ENCODE assay signal across 1 cellular context in the genomic region with DNA sequence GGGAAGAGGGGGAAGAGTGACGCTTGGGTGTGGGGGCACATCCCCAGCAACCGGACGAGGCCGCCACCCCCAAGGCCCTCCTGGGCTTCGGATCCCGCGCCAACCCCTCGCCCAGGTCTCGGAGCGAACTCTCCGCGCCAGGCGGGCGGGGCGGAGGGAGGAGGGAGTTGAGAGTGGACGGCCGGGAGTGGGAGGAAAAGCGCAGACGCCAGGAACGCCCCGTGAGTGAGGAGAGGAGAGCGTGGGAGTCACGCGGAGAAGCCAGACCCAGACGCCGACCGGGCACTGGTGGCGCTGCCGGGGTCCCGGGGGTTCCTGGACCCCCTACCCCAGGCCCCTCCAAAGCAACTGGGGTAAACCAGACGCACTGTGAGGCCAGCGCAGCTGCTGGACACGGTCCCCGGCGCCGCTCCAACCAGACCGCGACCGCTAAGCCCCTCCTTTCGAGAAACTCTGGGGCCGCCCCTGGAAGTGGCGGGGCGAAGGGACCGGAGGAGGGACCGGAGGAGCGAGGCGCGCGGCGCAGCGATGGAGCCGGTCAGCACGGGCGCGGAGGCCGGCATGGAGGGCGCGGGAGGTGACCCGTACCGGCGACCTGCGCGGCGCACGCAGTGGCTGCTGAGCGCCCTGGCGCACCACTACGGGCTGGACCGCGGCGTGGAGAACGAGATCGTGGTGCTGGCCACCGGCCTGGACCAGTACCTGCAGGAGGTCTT.
TF ChIP-seq lines count a peak whose summit lies in the region.

A gene with protein sequence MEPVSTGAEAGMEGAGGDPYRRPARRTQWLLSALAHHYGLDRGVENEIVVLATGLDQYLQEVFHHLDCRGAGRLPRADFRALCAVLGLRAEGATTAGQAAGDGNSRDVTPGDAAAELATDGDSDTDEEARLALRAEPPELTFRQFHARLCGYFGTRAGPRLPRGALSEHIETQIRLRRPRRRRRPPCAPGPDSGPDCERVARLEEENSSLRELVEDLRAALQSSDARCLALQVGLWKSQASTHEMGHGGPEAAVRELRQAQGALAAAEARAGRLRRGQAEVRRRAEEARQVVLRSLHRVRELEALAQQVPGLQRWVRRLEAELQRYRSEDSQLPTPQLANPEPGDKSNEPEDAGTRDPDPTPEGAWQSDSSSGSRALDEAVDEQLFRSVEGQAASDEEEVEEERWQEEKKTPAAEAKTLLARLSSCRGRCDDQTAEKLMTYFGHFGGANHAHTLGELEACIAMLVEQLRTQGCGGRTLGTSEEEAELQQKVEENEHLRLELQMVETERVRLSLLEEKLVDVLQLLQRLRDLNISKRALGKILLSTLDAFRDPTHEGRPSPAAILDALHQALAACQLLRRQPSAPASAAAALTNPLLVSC (plus strand): TSS at position 204 of the 716 bp plus-strand sequence. CDS start 325 bp downstream, at position 529.

TF ChIP-seq in WTC11, 78 proteins besides CTCF, POLR2A, EP300 and RAD21 (continued from another document):
- TF ChIP-seq, protein P1, sequence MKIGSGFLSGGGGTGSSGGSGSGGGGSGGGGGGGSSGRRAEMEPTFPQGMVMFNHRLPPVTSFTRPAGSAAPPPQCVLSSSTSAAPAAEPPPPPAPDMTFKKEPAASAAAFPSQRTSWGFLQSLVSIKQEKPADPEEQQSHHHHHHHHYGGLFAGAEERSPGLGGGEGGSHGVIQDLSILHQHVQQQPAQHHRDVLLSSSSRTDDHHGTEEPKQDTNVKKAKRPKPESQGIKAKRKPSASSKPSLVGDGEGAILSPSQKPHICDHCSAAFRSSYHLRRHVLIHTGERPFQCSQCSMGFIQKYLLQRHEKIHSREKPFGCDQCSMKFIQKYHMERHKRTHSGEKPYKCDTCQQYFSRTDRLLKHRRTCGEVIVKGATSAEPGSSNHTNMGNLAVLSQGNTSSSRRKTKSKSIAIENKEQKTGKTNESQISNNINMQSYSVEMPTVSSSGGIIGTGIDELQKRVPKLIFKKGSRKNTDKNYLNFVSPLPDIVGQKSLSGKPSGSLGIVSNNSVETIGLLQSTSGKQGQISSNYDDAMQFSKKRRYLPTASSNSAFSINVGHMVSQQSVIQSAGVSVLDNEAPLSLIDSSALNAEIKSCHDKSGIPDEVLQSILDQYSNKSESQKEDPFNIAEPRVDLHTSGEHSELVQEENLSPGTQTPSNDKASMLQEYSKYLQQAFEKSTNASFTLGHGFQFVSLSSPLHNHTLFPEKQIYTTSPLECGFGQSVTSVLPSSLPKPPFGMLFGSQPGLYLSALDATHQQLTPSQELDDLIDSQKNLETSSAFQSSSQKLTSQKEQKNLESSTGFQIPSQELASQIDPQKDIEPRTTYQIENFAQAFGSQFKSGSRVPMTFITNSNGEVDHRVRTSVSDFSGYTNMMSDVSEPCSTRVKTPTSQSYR (CRISPR knock-in tag; IDR thresholded peaks at IDR 0.05): peak; percentile 10; the same call in 1 of the 2 replicates
- TF ChIP-seq USF2 (CRISPR knock-in tag; IDR thresholded peaks at IDR 0.05) (0 out of 2 replicates have a peak, but pooled peaks have one; percentile 8), NR3C1 (CRISPR knock-in tag; conservative IDR thresholded peaks at IDR 0.05; ENCODE audit: low read depth) (no peak), RELA (CRISPR knock-in tag; IDR thresholded peaks at IDR 0.05; ENCODE audit: borderline replicate concordance) (no peak)
TF ChIP-seq in WTC11: peak in this region for 5.
